Comparison of ENCODE assay signal across 20 cellular contexts in genomic region chr10:132776186-132776585, GRCh38. TPM values are rescaled to one million over a fixed set of nuclear protein-coding genes. Genes with fewer than 3 reads are reported as not detected.
"Had no signal": no experiment of that assay in that cellular context is flagged by ENCODE, and none has a peak within 500 bp of the region (broad histone marks: within the 10 kb centered on the region; RNA-seq: fewer than 3 reads in every experiment).

No MANE protein-coding gene starts in this region.

- H3K27ac ChIP-seq: coronary artery, heart left ventricle, neutrophil, thyroid gland had no signal

- H3K4me1 ChIP-seq: heart left ventricle, thyroid gland had no signal

- H3K27me3 ChIP-seq: heart left ventricle, neutrophil, stomach, thyroid gland had no signal

- H3K9me3 ChIP-seq: heart left ventricle, neutrophil, stomach, thyroid gland had no signal

- DNase-seq: effector CD8-positive, alpha-beta T cell; heart left ventricle; hippocampal formation; mesendoderm; naive thymus-derived CD4-positive, alpha-beta T cell; nephron progenitor cell; stimulated activated CD4-positive, alpha-beta T cell treated with anti-CD3 and anti-CD28 coated beads, Interleukin-2, amount 100 ng/mL, for 24 hours; stimulated activated naive CD4-positive, alpha-beta T cell; stomach; thyroid gland had no signal

- H3K4me3 ChIP-seq: coronary artery, heart left ventricle, stomach, thyroid gland had no signal

RNA-seq across cellular contexts. Expression of gene NKX6-2, which starts 9.8 kb away (rescaled TPM):
- total RNA-seq: dermis microvascular lymphatic vessel endothelial cell; fibroblast of lung; glomerular endothelial cell; heart left ventricle; liver; lung microvascular endothelial cell; naive thymus-derived CD4-positive, alpha-beta T cell; osteoblast; pulmonary artery endothelial cell; skeletal muscle tissue; thyroid gland had no signal
